20 cellular contexts compared by ENCODE assay signal in genomic region chr18:13308369-13308768, GRCh38.
DNase-seq lines count a peak whose midpoint lies in the region; ATAC-seq and TF ChIP-seq lines count a peak whose summit lies in the region.
"Had no signal": no experiment of that assay in that cellular context is flagged by ENCODE, and none has a peak within 500 bp of the region (broad histone marks: within the 10 kb centered on the region; RNA-seq: fewer than 3 reads in every experiment).

No MANE protein-coding gene starts in this region.

- no peak for ATAC-seq in CD4-positive, alpha-beta T cell (ENCODE audit: poor library complexity)
- ATAC-seq in left lobe of liver (no peak), GM19023 (IDR thresholded peaks at IDR 0.05; ENCODE audit: unreplicated experiment) (no peak)
- ATAC-seq: A549 had no signal

- H3K9me3 Mint-ChIP-seq in activated CD4-positive, alpha-beta T cell treated with anti-CD3 and anti-CD28 coated beads, Interleukin-2, amount 10 ng/mL, durations not matched to agents 24 days and 14 days = no peaks in the 10 kb centered on the region
- H3K9me3 Mint-ChIP-seq in CD4-positive, alpha-beta T cell = no peaks in the 10 kb centered on the region
- peaks cover 8% of the 10 kb centered on the region for H3K9me3 Mint-ChIP-seq in activated T-helper 1 cell treated with anti-CD3 and anti-CD28 coated beads, Interleukin-12 subunit alpha, Interleukin-12 subunit beta, Interleukin-2, Interleukin-4 antibody, amounts not matched to agents 30 ng/mL and 10 ng/mL and 1 ng/mL, durations not matched to agents 14 hours and 24 hours and 36 hours

- intact Hi-C loops in activated CD4-positive, alpha-beta T cell treated with anti-CD3 and anti-CD28 coated beads, Interleukin-2, amount 10 ng/mL, durations not matched to agents 24 days and 14 days (cut with micrococcal nuclease) = no loop called here
- intact Hi-C loops in CD4-positive, alpha-beta T cell (cut with DNase I, micrococcal nuclease) = no loop called here
- intact Hi-C loops in activated T-helper 1 cell treated with anti-CD3 and anti-CD28 coated beads, Interleukin-12 subunit alpha, Interleukin-12 subunit beta, Interleukin-2, Interleukin-4 antibody, amounts not matched to agents 30 ng/mL and 10 ng/mL and 1 ng/mL, durations not matched to agents 14 hours and 24 hours and 36 hours (cut with micrococcal nuclease) = loop anchor here (1.0 to 2.0 kb wide), 2 partner anchors 42 to 91 kb away; no protein-coding TSS in a partner anchor

- no peak overlapping the region for H3K27ac Mint-ChIP-seq in activated CD4-positive, alpha-beta T cell treated with anti-CD3 and anti-CD28 coated beads, Interleukin-2, amount 10 ng/mL, durations not matched to agents 24 days and 14 days
- H3K27ac Mint-ChIP-seq in CD4-positive, alpha-beta T cell = peak overlapping the region; percentile 22
- H3K27ac Mint-ChIP-seq in activated T-helper 1 cell treated with anti-CD3 and anti-CD28 coated beads, Interleukin-12 subunit alpha, Interleukin-12 subunit beta, Interleukin-2, Interleukin-4 antibody, amounts not matched to agents 30 ng/mL and 10 ng/mL and 1 ng/mL, durations not matched to agents 14 hours and 24 hours and 36 hours = peak overlapping the region; percentile 4
- H3K27ac Mint-ChIP-seq: naive B cell had no signal

- H3K27ac ChIP-seq in CD4-positive, alpha-beta T cell (ENCODE audit: low read depth, low read length) = no peak overlapping the region
- H3K27ac ChIP-seq: A549, SJCRH30, uterus had no signal

- CTCF ChIA-PET in CD4-positive, alpha-beta T cell (lab: Charles Lee) = no interaction called here

- peaks cover 5% of the 10 kb centered on the region for H3K36me3 Mint-ChIP-seq in activated CD4-positive, alpha-beta T cell treated with anti-CD3 and anti-CD28 coated beads, Interleukin-2, amount 10 ng/mL, durations not matched to agents 24 days and 14 days (ENCODE audit: low read depth)
- no peaks in the 10 kb centered on the region for H3K36me3 Mint-ChIP-seq in CD4-positive, alpha-beta T cell (ENCODE audit: low read depth)
- H3K36me3 Mint-ChIP-seq in activated T-helper 1 cell treated with anti-CD3 and anti-CD28 coated beads, Interleukin-12 subunit alpha, Interleukin-12 subunit beta, Interleukin-2, Interleukin-4 antibody, amounts not matched to agents 30 ng/mL and 10 ng/mL and 1 ng/mL, durations not matched to agents 14 hours and 24 hours and 36 hours (ENCODE audit: low read depth) = peaks cover 6% of the 10 kb centered on the region

- no peaks in the 10 kb centered on the region for H3K27me3 Mint-ChIP-seq in activated CD4-positive, alpha-beta T cell treated with anti-CD3 and anti-CD28 coated beads, Interleukin-2, amount 10 ng/mL, durations not matched to agents 24 days and 14 days
- H3K27me3 Mint-ChIP-seq in CD4-positive, alpha-beta T cell = no peaks in the 10 kb centered on the region
- no peaks in the 10 kb centered on the region for H3K27me3 Mint-ChIP-seq in activated T-helper 1 cell treated with anti-CD3 and anti-CD28 coated beads, Interleukin-12 subunit alpha, Interleukin-12 subunit beta, Interleukin-2, Interleukin-4 antibody, amounts not matched to agents 30 ng/mL and 10 ng/mL and 1 ng/mL, durations not matched to agents 14 hours and 24 hours and 36 hours (ENCODE audit: insufficient read depth)

- no peak overlapping the region for H3K4me3 Mint-ChIP-seq in activated CD4-positive, alpha-beta T cell treated with anti-CD3 and anti-CD28 coated beads, Interleukin-2, amount 10 ng/mL, durations not matched to agents 24 days and 14 days
- H3K4me3 Mint-ChIP-seq in CD4-positive, alpha-beta T cell = no peak overlapping the region
- H3K4me3 Mint-ChIP-seq in activated T-helper 1 cell treated with anti-CD3 and anti-CD28 coated beads, Interleukin-12 subunit alpha, Interleukin-12 subunit beta, Interleukin-2, Interleukin-4 antibody, amounts not matched to agents 30 ng/mL and 10 ng/mL and 1 ng/mL, durations not matched to agents 14 hours and 24 hours and 36 hours = no peak overlapping the region
- H3K4me3 Mint-ChIP-seq: naive B cell had no signal

- no peak for TF ChIP-seq CTCF in CD4-positive, alpha-beta T cell (IDR thresholded peaks at IDR 0.05)

- H3K9me3 ChIP-seq in CD4-positive, alpha-beta T cell (ENCODE audit: control insufficient read depth, low read length) = no peaks in the 10 kb centered on the region
- H3K9me3 ChIP-seq: A549, MG63, SJCRH30, uterus had no signal

- POLR2A ChIA-PET in CD4-positive, alpha-beta T cell (lab: Charles Lee) = no interaction called here

- no peaks in the 10 kb centered on the region for H3K27me3 ChIP-seq in CD4-positive, alpha-beta T cell (ENCODE audit: control insufficient read depth, insufficient read depth, low read length)
- H3K27me3 ChIP-seq: MG63, SJCRH30, uterus had no signal

- peak; percentile 68 for DNase-seq in activated CD4-positive, alpha-beta T cell treated with anti-CD3 and anti-CD28 coated beads, Interleukin-2, amount 10 ng/mL, durations not matched to agents 24 days and 14 days
- no peak for DNase-seq in activated CD4-positive, alpha-beta T cell treated with anti-CD3 and anti-CD28 coated beads for 1 hour
- DNase-seq in CD4-positive, alpha-beta T cell = no peak
- DNase-seq in activated T-helper 1 cell treated with anti-CD3 and anti-CD28 coated beads, Interleukin-12 subunit alpha, Interleukin-12 subunit beta, Interleukin-2, Interleukin-4 antibody, amounts not matched to agents 30 ng/mL and 10 ng/mL and 1 ng/mL, durations not matched to agents 14 hours and 24 hours and 36 hours (ENCODE audit: low spot score) = no peak
- DNase-seq in left lobe of liver (ENCODE audit: low spot score) (peak; percentile 21), NCI-H82 (lab: John Stamatoyannopoulos, UW) (no peak), MV-4-11 (lab: John Stamatoyannopoulos, UW) (no peak)
- DNase-seq: anterior cingulate cortex, C1 segment of cervical spinal cord, GDM1, mesenchymal stem cell, MG63, naive B cell, NCI-H1436 treated with DMSO at 0.1 percent for 48 hours, NCI-H69, SJCRH30, substantia nigra, uterus had no signal

- peaks cover 31% of the 10 kb centered on the region for H3K4me1 Mint-ChIP-seq in activated CD4-positive, alpha-beta T cell treated with anti-CD3 and anti-CD28 coated beads, Interleukin-2, amount 10 ng/mL, durations not matched to agents 24 days and 14 days
- peaks cover 40% of the 10 kb centered on the region for H3K4me1 Mint-ChIP-seq in CD4-positive, alpha-beta T cell (ENCODE audit: low read depth)
- peaks cover 36% of the 10 kb centered on the region for H3K4me1 Mint-ChIP-seq in activated T-helper 1 cell treated with anti-CD3 and anti-CD28 coated beads, Interleukin-12 subunit alpha, Interleukin-12 subunit beta, Interleukin-2, Interleukin-4 antibody, amounts not matched to agents 30 ng/mL and 10 ng/mL and 1 ng/mL, durations not matched to agents 14 hours and 24 hours and 36 hours (ENCODE audit: low read depth)

Comparison
In these comparisons a context has a peak if more than half of its experiments do, and no peak if none do; other contexts are left out.
1. DNase-seq: peak in activated CD4-positive, alpha-beta T cell treated with anti-CD3 and anti-CD28 coated beads, Interleukin-2, amount 10 ng/mL, durations not matched to agents 24 days and 14 days (single experiment) and left lobe of liver (single experiment); none in activated CD4-positive, alpha-beta T cell treated with anti-CD3 and anti-CD28 coated beads for 1 hour (single experiment), CD4-positive, alpha-beta T cell (0 of 10), activated T-helper 1 cell treated with anti-CD3 and anti-CD28 coated beads, Interleukin-12 subunit alpha, Interleukin-12 subunit beta, Interleukin-2, Interleukin-4 antibody, amounts not matched to agents 30 ng/mL and 10 ng/mL and 1 ng/mL, durations not matched to agents 14 hours and 24 hours and 36 hours (single experiment), NCI-H82 (single experiment) and MV-4-11 (single experiment).